In genomic region chr3:40130721-40131120, GRCh38 we compare ENCODE assay signal across 32 cellular contexts.
"Had no signal": no experiment of that assay in that cellular context is flagged by ENCODE, and none has a peak within 500 bp of the region (broad histone marks: within the 10 kb centered on the region; RNA-seq: fewer than 3 reads in every experiment).

No MANE protein-coding gene starts in this region.

- H3K27me3 ChIP-seq: body of pancreas, cardiac muscle cell, colonic mucosa, dorsolateral prefrontal cortex, gastroesophageal sphincter, hepatocyte, stomach, thyroid gland, upper lobe of right lung had no signal

- H2AFZ ChIP-seq: hepatocyte, parathyroid adenoma had no signal

- H3K4me3 ChIP-seq: body of pancreas, cardiac muscle cell, colonic mucosa, dorsolateral prefrontal cortex, gastroesophageal sphincter, hepatocyte, stomach, thyroid gland, upper lobe of right lung had no signal

- H3K4me1 Mint-ChIP-seq: activated CD4-positive, alpha-beta T cell treated with anti-CD3 and anti-CD28 coated beads for 36 hours; naive thymus-derived CD8-positive, alpha-beta T cell; neural crest cell; stimulated activated naive B cell treated with anti-CD40 and anti-IgM and Interleukin-4, amounts not matched to agents 10 μg/mL and 1 μg/mL and 100 μg/mL, for 72 hours had no signal

- H3K4me2 ChIP-seq: hepatocyte had no signal

- H3K27me3 Mint-ChIP-seq: activated CD8-positive, alpha-beta memory T cell treated with anti-CD3 and anti-CD28 coated beads, Interleukin-2, amount 10 ng/mL, durations not matched to agents 7 days and 5 days; stimulated activated naive B cell treated with anti-CD40 and anti-IgM and Interleukin-4, amounts not matched to agents 10 μg/mL and 1 μg/mL and 100 μg/mL, for 72 hours had no signal

- H3K4me3 Mint-ChIP-seq: activated CD4-positive, alpha-beta T cell treated with anti-CD3 and anti-CD28 coated beads for 36 hours; activated CD8-positive, alpha-beta memory T cell treated with anti-CD3 and anti-CD28 coated beads, Interleukin-2, amount 10 ng/mL, durations not matched to agents 7 days and 5 days; activated CD8-positive, alpha-beta T cell treated with anti-CD3 and anti-CD28 coated beads, Interleukin-2, amount 10 ng/mL, durations not matched to agents 7 days and 5 days; activated naive CD8-positive, alpha-beta T cell; naive thymus-derived CD8-positive, alpha-beta T cell; neural crest cell; stimulated activated naive B cell treated with anti-CD40 and anti-IgM and Interleukin-4, amounts not matched to agents 10 μg/mL and 1 μg/mL and 100 μg/mL, for 72 hours; T-helper 2 cell treated with Interferon-gamma antibody and Interleukin-4, amounts not matched to agents 5 μg/mL and 100 μg/mL, for 36 hours had no signal

- DNase-seq: activated CD4-positive, alpha-beta T cell treated with anti-CD3 and anti-CD28 coated beads for 36 hours; activated CD4-positive, CD25-positive, alpha-beta regulatory T cell; activated CD8-positive, alpha-beta memory T cell treated with anti-CD3 and anti-CD28 coated beads, Interleukin-2, amount 10 ng/mL, durations not matched to agents 7 days and 5 days; activated CD8-positive, alpha-beta T cell treated with anti-CD3 and anti-CD28 coated beads, Interleukin-2, amount 10 ng/mL, durations not matched to agents 7 days and 5 days; activated naive CD4-positive, alpha-beta T cell treated with Interleukin-2 at 50 U/mL for 16 hours; activated T-cell treated with anti-CD3 and anti-CD28 coated beads, Interleukin-2, amount 50 U/mL, for 48 hours; aorta; body of pancreas; colonic mucosa; dorsolateral prefrontal cortex; islet precursor cell; left colon; midbrain; naive thymus-derived CD8-positive, alpha-beta T cell; nucleus accumbens; right cardiac atrium; stimulated activated CD4-positive, alpha-beta T cell treated with anti-CD3 and anti-CD28 coated beads, Interleukin-15, amount 100 ng/mL, for 24 hours; stimulated activated CD4-positive, alpha-beta T cell treated with anti-CD3 and anti-CD28 coated beads, Interleukin-2, amount 100 ng/mL, for 24 hours; stimulated activated naive B cell treated with anti-CD40 and anti-IgM and Interleukin-4, amounts not matched to agents 10 μg/mL and 1 μg/mL and 100 μg/mL, for 72 hours; stomach; T-helper 1 cell; thyroid gland; upper lobe of right lung had no signal

- H3K9me3 ChIP-seq: body of pancreas, colonic mucosa, thyroid gland, upper lobe of right lung had no signal

- H3K4me1 ChIP-seq: body of pancreas, colonic mucosa, gastroesophageal sphincter, stomach, upper lobe of right lung had no signal

- H3K79me2 ChIP-seq: hepatocyte, parathyroid adenoma had no signal

- H3K27ac Mint-ChIP-seq: activated CD4-positive, alpha-beta T cell treated with anti-CD3 and anti-CD28 coated beads for 36 hours; activated CD8-positive, alpha-beta memory T cell treated with anti-CD3 and anti-CD28 coated beads, Interleukin-2, amount 10 ng/mL, durations not matched to agents 7 days and 5 days; activated CD8-positive, alpha-beta T cell treated with anti-CD3 and anti-CD28 coated beads, Interleukin-2, amount 10 ng/mL, durations not matched to agents 7 days and 5 days; activated naive CD8-positive, alpha-beta T cell; activated T-helper 2 cell treated with anti-CD3 and anti-CD28 coated beads, Interferon-gamma antibody, Interleukin-2, Interleukin-4, amounts not matched to agents 10 μg/mL and 5 μg/mL and 100 μg/mL, durations not matched to agents 14 hours and 24 hours and 36 hours; naive thymus-derived CD8-positive, alpha-beta T cell; stimulated activated naive B cell treated with anti-CD40 and anti-IgM and Interleukin-4, amounts not matched to agents 10 μg/mL and 1 μg/mL and 100 μg/mL, for 72 hours; T-helper 2 cell treated with Interferon-gamma antibody and Interleukin-4, amounts not matched to agents 5 μg/mL and 100 μg/mL, for 36 hours had no signal

- H3K36me3 Mint-ChIP-seq: activated CD8-positive, alpha-beta memory T cell treated with anti-CD3 and anti-CD28 coated beads, Interleukin-2, amount 10 ng/mL, durations not matched to agents 7 days and 5 days had no signal

- H3K27ac ChIP-seq: body of pancreas, cardiac muscle cell, colonic mucosa, gastroesophageal sphincter, hepatocyte, parathyroid adenoma, stomach, upper lobe of right lung had no signal

- H3K36me3 ChIP-seq: cardiac muscle cell, colonic mucosa, gastroesophageal sphincter, stomach, thyroid gland, upper lobe of right lung had no signal

- ATAC-seq: activated CD4-positive, alpha-beta T cell treated with anti-CD3 and anti-CD28 coated beads for 36 hours; activated CD8-positive, alpha-beta memory T cell treated with anti-CD3 and anti-CD28 coated beads, Interleukin-2, amount 10 ng/mL, durations not matched to agents 7 days and 5 days; activated CD8-positive, alpha-beta T cell treated with anti-CD3 and anti-CD28 coated beads, Interleukin-2, amount 10 ng/mL, durations not matched to agents 7 days and 5 days; body of pancreas; esophagus mucosa; gastroesophageal sphincter; left colon; naive thymus-derived CD8-positive, alpha-beta T cell; right cardiac atrium; stimulated activated naive B cell treated with anti-CD40 and anti-IgM and Interleukin-4, amounts not matched to agents 10 μg/mL and 1 μg/mL and 100 μg/mL, for 72 hours; upper lobe of right lung had no signal

- H3K9ac ChIP-seq: parathyroid adenoma had no signal
